ENCODE assay signal across 8 cellular contexts in genomic region chr10:88810196-88810961, GRCh38. TPM values are rescaled to one million over a fixed set of nuclear protein-coding genes. Genes with fewer than 3 reads are reported as not detected.
DNase-seq lines count a peak whose midpoint lies in the region; ATAC-seq, FAIRE-seq and TF ChIP-seq lines count a peak whose summit lies in the region.

No MANE protein-coding gene starts in this region.

- TF ChIP-seq CTCF in GM12865 (IDR thresholded peaks at IDR 0.05; ENCODE audit: insufficient read depth, low read depth, low read length, missing control alignments) (peak; percentile 73), mucosa of descending colon (IDR thresholded peaks at IDR 0.05) (peak; percentile 50)

- H3K36me3 ChIP-seq in mucosa of descending colon (ENCODE audit: low read depth), result no peaks in the 10 kb centered on the region

- peak; percentile 43 for FAIRE-seq in endometrium (lab: Jason Lieb, UNC)

- peak; percentile 81 for ATAC-seq in mucosa of descending colon
- ATAC-seq in GM18909 (IDR thresholded peaks at IDR 0.05; ENCODE audit: poor library complexity, unreplicated experiment), result no peak
- no peak for ATAC-seq in HG03520 (IDR thresholded peaks at IDR 0.05; ENCODE audit: unreplicated experiment)

- no peaks in the 10 kb centered on the region for H3K9me3 ChIP-seq in mucosa of descending colon

- H3K4me1 ChIP-seq in mucosa of descending colon (ENCODE audit: low read depth), result no peaks in the 10 kb centered on the region

- DNase-seq in AG08396 (ENCODE audit: low spot score) (peak; percentile 52), GM12865 (ENCODE audit: low read depth) (peak; percentile 78), NAMALWA (ENCODE audit: low spot score) (peak; percentile 71), T-helper 1 cell (peak in 4 of 5 donors; percentile 4 to 66 (median 14)), mucosa of descending colon (peak in 1 of 3 donors; percentile 63)

- H3K4me3 ChIP-seq in GM12865 (ENCODE audit: low read depth, low read length) (no peak overlapping the region), mucosa of descending colon (no peak overlapping the region)

- intact Hi-C loops in mucosa of descending colon (cut with DNase I, micrococcal nuclease), result no loop called here

RNA-seq across cellular contexts. Expression of gene LIPM, which starts 7.8 kb away (rescaled TPM):
- not detected for total RNA-seq in mucosa of descending colon

RNA-seq across cellular contexts. Expression of gene ANKRD22, which starts 41.3 kb away (rescaled TPM):
- 10 to 100 TPM in 2 of 3 donors, 1 to 10 TPM in 1; 9.0 to 30.6 (median 18.9) TPM for total RNA-seq in mucosa of descending colon

RNA-seq across cellular contexts. Expression of gene LIPN, which starts 50.6 kb away (rescaled TPM):
- not detected for total RNA-seq in mucosa of descending colon
